Comparison of ENCODE assay signal across 10 cellular contexts in the genomic region with DNA sequence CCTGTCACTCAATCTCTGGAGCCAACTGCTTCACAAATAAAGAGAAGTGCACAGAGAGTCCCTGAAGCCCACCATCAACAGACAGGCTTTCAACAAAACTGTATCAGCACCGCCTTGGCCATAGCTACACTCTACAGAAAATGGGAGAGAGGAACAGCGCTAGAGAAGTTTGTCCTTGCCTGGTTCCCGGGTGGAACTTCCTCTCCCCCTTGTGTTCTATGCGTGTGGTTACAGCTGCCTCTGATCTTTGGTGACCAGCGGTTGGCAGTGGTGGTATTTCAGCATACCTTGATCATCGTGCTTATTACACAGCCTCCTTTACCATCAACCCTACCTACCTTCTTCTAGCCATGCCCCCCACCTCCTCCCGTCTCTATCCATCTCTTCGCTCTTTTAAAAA.
DNase-seq lines count a peak whose midpoint lies in the region; ATAC-seq, FAIRE-seq and TF ChIP-seq lines count a peak whose summit lies in the region.
"Had no signal": no experiment of that assay in that cellular context is flagged by ENCODE, and none has a peak within 500 bp of the region (broad histone marks: within the 10 kb centered on the region; RNA-seq: fewer than 3 reads in every experiment).

No MANE protein-coding gene starts in this region.

- H3K27me3 ChIP-seq in adrenal gland (peaks cover 5% of the 10 kb centered on the region), Peyer's patch (no peaks in the 10 kb centered on the region)

- H3K4me1 ChIP-seq in HEK293 (ENCODE audit: control insufficient read depth, insufficient read depth, low read length) (peaks cover 10% of the 10 kb centered on the region; the same call in 1 of the 2 replicates), adrenal gland (replicated peaks in 1 of 2) (no peaks in the 10 kb centered on the region), Peyer's patch (no peaks in the 10 kb centered on the region)

- H3K27ac ChIP-seq in HEK293 (ENCODE audit: extremely low read depth, low read depth, low read length) (no peak overlapping the region), adrenal gland (no peak overlapping the region), Peyer's patch (no peak overlapping the region)

- H3K36me3 Mint-ChIP-seq in activated naive CD4-positive, alpha-beta T cell treated with anti-CD3 and anti-CD28 coated beads, Interleukin-2, amount 50 U/mL, for 72 hours: no peaks in the 10 kb centered on the region

- TF ChIP-seq CTCF in HEK293 (tag by site-specific recombination; IDR thresholded peaks at IDR 0.05): peak; percentile 77; the same call in 1 of the 2 replicates
- TF ChIP-seq CTCF in adrenal gland (IDR thresholded peaks at IDR 0.05): peak in 5 of 6 experiments; percentile 15 to 55 (median 49)
- TF ChIP-seq CTCF in Peyer's patch (IDR thresholded peaks at IDR 0.05): peak in 2 of 6 experiments; percentile 16 to 24

- intact Hi-C loops in adrenal gland (cut with DNase I): loop anchor here in 1 of 2 donors (10.0 kb wide), 1 partner anchor 389 kb away; no protein-coding TSS in a partner anchor

- no peak for FAIRE-seq in GM19239 (lab: Jason Lieb, UNC)

- H3K27ac Mint-ChIP-seq in activated naive CD4-positive, alpha-beta T cell treated with anti-CD3 and anti-CD28 coated beads, Interleukin-2, amount 50 U/mL, for 72 hours: no peak overlapping the region
- H3K27ac Mint-ChIP-seq: T-helper 1 cell treated with Interleukin-12 subunit alpha and Interleukin-12 subunit beta and Interleukin-4 antibody, amounts not matched to agents 30 μg/mL and 1 μg/mL, for 36 hours had no signal

- H3K9me3 Mint-ChIP-seq in activated naive CD4-positive, alpha-beta T cell treated with anti-CD3 and anti-CD28 coated beads, Interleukin-2, amount 50 U/mL, for 72 hours: peaks cover 0 to 6% of the 10 kb centered on the region in 2 donors
- H3K9me3 Mint-ChIP-seq: central memory CD8-positive, alpha-beta T cell; T-helper 1 cell treated with Interleukin-12 subunit alpha and Interleukin-12 subunit beta and Interleukin-4 antibody, amounts not matched to agents 30 μg/mL and 1 μg/mL, for 36 hours had no signal

- H3K36me3 ChIP-seq in HEK293 (ENCODE audit: control insufficient read depth in 2 of 2, insufficient read depth in 1 of 2, low read length in 2 of 2): no peaks in the 10 kb centered on the region
- H3K36me3 ChIP-seq in adrenal gland (replicated peaks in 1 of 2): no peaks in the 10 kb centered on the region
- H3K36me3 ChIP-seq in Peyer's patch: no peaks in the 10 kb centered on the region

- peak; percentile 29 for DNase-seq in AG20443 (ENCODE audit: low spot score)
- peak in 3 of 7 donors; percentile 18 to 55 (median 20) for DNase-seq in adrenal gland
- peak; percentile 70 for DNase-seq in left kidney (ENCODE audit: low read depth, low spot score)
- DNase-seq in Peyer's patch: no peak
- no peak for DNase-seq in cerebellar nuclear complex (lab: John Stamatoyannopoulos, UW)
- no peak for DNase-seq in activated naive CD4-positive, alpha-beta T cell treated with anti-CD3 and anti-CD28 coated beads, Interleukin-2, amount 50 U/mL, for 72 hours (ENCODE audit: low spot score in 2 of 2)
- DNase-seq in GM19239 (ENCODE audit: insufficient read length, low spot score): no peak

- H3K9me3 ChIP-seq in HEK293 (ENCODE audit: control insufficient read depth, insufficient read depth, low read depth, low read length) (no peaks in the 10 kb centered on the region), adrenal gland (replicated peaks in 1 of 3) (no peaks in the 10 kb centered on the region), Peyer's patch (no peaks in the 10 kb centered on the region)

- POLR2A ChIA-PET in HEK293 (lab: Yijun Ruan, JAX): no interaction called here

- WGBS in adrenal gland, 4 donors: 21 to 29% (median 25%) methylated on average over 8 of the region's 8 CpGs

- TF ChIP-seq POLR2A in adrenal gland (IDR thresholded peaks at IDR 0.05): no peak
- TF ChIP-seq POLR2A in Peyer's patch (IDR thresholded peaks at IDR 0.05): no peak

- CTCF ChIA-PET in HEK293 (lab: Yijun Ruan, JAX): interaction anchor here (0.6 to 4.3 kb wide), 11 partner anchors 10 to 469 kb away, joined by 3 to 23 read pairs (median 4); no protein-coding TSS in a partner anchor

- no peak for ATAC-seq in activated naive CD4-positive, alpha-beta T cell treated with anti-CD3 and anti-CD28 coated beads, Interleukin-2, amount 50 U/mL, for 72 hours

- H3K4me3 ChIP-seq in HEK293 (ENCODE audit: low read depth, low read length) (no peak overlapping the region), adrenal gland (no peak overlapping the region), Peyer's patch (no peak overlapping the region)

TF ChIP-seq in HEK293, 187 proteins besides CTCF, POLR2A, EP300 and RAD21:
- TF ChIP-seq, protein P1, sequence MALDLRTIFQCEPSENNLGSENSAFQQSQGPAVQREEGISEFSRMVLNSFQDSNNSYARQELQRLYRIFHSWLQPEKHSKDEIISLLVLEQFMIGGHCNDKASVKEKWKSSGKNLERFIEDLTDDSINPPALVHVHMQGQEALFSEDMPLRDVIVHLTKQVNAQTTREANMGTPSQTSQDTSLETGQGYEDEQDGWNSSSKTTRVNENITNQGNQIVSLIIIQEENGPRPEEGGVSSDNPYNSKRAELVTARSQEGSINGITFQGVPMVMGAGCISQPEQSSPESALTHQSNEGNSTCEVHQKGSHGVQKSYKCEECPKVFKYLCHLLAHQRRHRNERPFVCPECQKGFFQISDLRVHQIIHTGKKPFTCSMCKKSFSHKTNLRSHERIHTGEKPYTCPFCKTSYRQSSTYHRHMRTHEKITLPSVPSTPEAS (tag by site-specific recombination; IDR thresholded peaks at IDR 0.05): no peak
- no peak for TF ChIP-seq ZNF747 (tag by site-specific recombination; IDR thresholded peaks at IDR 0.05)
- peak; percentile 23 for TF ChIP-seq ZNF654 (tag by site-specific recombination; IDR thresholded peaks at IDR 0.05; ENCODE audit: low read depth)
- TF ChIP-seq ZNF350 (tag by site-specific recombination; IDR thresholded peaks at IDR 0.05): no peak
TF ChIP-seq in HEK293: peak in this region for 1.

Comparison
In these comparisons a context has a peak if more than half of its experiments do, and no peak if none do; other contexts are left out.
1. DNase-seq: peak in AG20443 (single experiment) and left kidney (single experiment); none in Peyer's patch (0 of 3), cerebellar nuclear complex (0 of 2), activated naive CD4-positive, alpha-beta T cell treated with anti-CD3 and anti-CD28 coated beads, Interleukin-2, amount 50 U/mL, for 72 hours (0 of 2) and GM19239 (single experiment).